8 cellular contexts compared by ENCODE assay signal in the genomic region with DNA sequence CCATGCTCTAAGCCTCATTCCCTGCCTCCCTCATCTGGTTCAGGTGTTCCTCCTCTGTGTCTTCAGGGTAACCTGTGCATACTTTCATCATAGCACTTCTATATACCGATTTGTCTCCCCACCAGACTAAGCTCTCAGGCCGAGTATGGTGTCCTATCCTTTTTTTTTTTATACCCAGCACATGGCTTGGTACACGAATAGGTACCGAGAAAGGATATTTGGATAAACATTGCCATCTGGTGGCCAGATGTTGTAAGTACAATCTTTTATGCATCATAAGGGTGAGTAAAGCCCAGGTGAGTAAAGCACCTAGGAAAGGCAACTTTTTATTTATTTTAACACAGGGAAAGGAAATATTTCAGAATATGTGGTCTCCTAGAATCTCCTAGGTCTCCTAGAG.
DNase-seq lines count a peak whose midpoint lies in the region; ATAC-seq and TF ChIP-seq lines count a peak whose summit lies in the region.

No MANE protein-coding gene starts in this region.

- H3K4me1 Mint-ChIP-seq in endothelial cell (ENCODE audit: unreplicated experiment) (peaks cover 3% of the 10 kb centered on the region), nephron progenitor cell (no peaks in the 10 kb centered on the region)

- peak; percentile 89 for ATAC-seq in GM19395 (IDR thresholded peaks at IDR 0.05; ENCODE audit: unreplicated experiment)

- H3K27ac Mint-ChIP-seq in endothelial cell (ENCODE audit: unreplicated experiment) (no peak overlapping the region), nephron progenitor cell (no peak overlapping the region)

- DNase-seq in NCI-H510A treated with DMSO at 0.1 percent for 48 hours (lab: John Stamatoyannopoulos, UW) (peak; percentile 66), NCI-H510A (lab: John Stamatoyannopoulos, UW) (no peak), LHCN-M2 (ENCODE audit: low read depth) (peak; percentile 47), SKM-1 (lab: John Stamatoyannopoulos, UW; ENCODE audit: unreplicated experiment) (peak; percentile 2), endothelial cell (ENCODE audit: low spot score) (peak; percentile 18), nephron progenitor cell (peak; percentile 16), cortex of kidney (lab: John Stamatoyannopoulos, UW) (no peak)

- H3K27me3 Mint-ChIP-seq in endothelial cell (ENCODE audit: unreplicated experiment) (no peaks in the 10 kb centered on the region), nephron progenitor cell (ENCODE audit: low read depth, poor library complexity) (peaks cover 3% of the 10 kb centered on the region)

- TF ChIP-seq CTCF in endothelial cell (IDR thresholded peaks at IDR 0.05; ENCODE audit: unreplicated experiment): peak; percentile 64
- peak; percentile 53 for TF ChIP-seq CTCF in nephron progenitor cell (IDR thresholded peaks at IDR 0.05)

- H3K4me3 Mint-ChIP-seq in endothelial cell (ENCODE audit: unreplicated experiment) (no peak overlapping the region), nephron progenitor cell (no peak overlapping the region)

- H3K36me3 Mint-ChIP-seq in endothelial cell (ENCODE audit: low read depth, unreplicated experiment) (peaks cover 4% of the 10 kb centered on the region), nephron progenitor cell (ENCODE audit: low read depth) (peaks cover 17% of the 10 kb centered on the region)

- no peaks in the 10 kb centered on the region for H3K9me3 Mint-ChIP-seq in endothelial cell (ENCODE audit: unreplicated experiment)
- H3K9me3 Mint-ChIP-seq in nephron progenitor cell: peaks cover 46% of the 10 kb centered on the region

Comparison
In these comparisons a context has a peak if more than half of its experiments do, and no peak if none do; other contexts are left out.
1. DNase-seq: peak in NCI-H510A treated with DMSO at 0.1 percent for 48 hours (single experiment), LHCN-M2 (single experiment), SKM-1 (single experiment), endothelial cell (single experiment) and nephron progenitor cell (single experiment); none in NCI-H510A (single experiment) and cortex of kidney (single experiment).